In genomic region chr20:62346398-62347150, GRCh38 we compare ENCODE assay signal across 19 cellular contexts. TPM values are rescaled to one million over a fixed set of nuclear protein-coding genes. Genes with fewer than 3 reads are reported as not detected.
A peak's percentile ranks its signal among the peaks of the same experiment; 100 is the strongest.
DNase-seq lines count a peak whose midpoint lies in the region; ATAC-seq and TF ChIP-seq lines count a peak whose summit lies in the region.
"Had no signal": no experiment of that assay in that cellular context is flagged by ENCODE, and none has a peak within 500 bp of the region (broad histone marks: within the 10 kb centered on the region; RNA-seq: fewer than 3 reads in every experiment).

No MANE protein-coding gene starts in this region.

- peaks cover 14% of the 10 kb centered on the region for H3K36me3 Mint-ChIP-seq in stimulated activated effector memory CD8-positive, alpha-beta T cell treated with anti-CD3 and anti-CD28 coated beads, Interleukin-12 subunit alpha, Interleukin-12 subunit beta, amount 100 ng/mL, for 72 hours

- H3K9me3 ChIP-seq in left ventricle myocardium inferior (replicated peaks) (peaks cover 8% of the 10 kb centered on the region), right cardiac atrium (ENCODE audit: control insufficient read depth, low read length) (no peaks in the 10 kb centered on the region), esophagus muscularis mucosa (no peaks in the 10 kb centered on the region)

- TF ChIP-seq POLR2A in esophagus muscularis mucosa (IDR thresholded peaks at IDR 0.05; ENCODE audit: low read depth), result no peak

- peaks cover 5% of the 10 kb centered on the region for H3K4me1 ChIP-seq in left ventricle myocardium inferior
- H3K4me1 ChIP-seq in right cardiac atrium (ENCODE audit: control insufficient read depth, insufficient read depth, low read length), result no peaks in the 10 kb centered on the region
- peaks cover 0 to 7% (median 1%) of the 10 kb centered on the region in 4 donors for H3K4me1 ChIP-seq in esophagus muscularis mucosa

- ATAC-seq in Right ventricle myocardium superior (ENCODE audit: poor library complexity) (no peak), right cardiac atrium (peak; percentile 22 to 24)
- peak; percentile 42 for ATAC-seq in stimulated activated effector memory CD8-positive, alpha-beta T cell treated with anti-CD3 and anti-CD28 coated beads, Interleukin-12 subunit alpha, Interleukin-12 subunit beta, amount 100 ng/mL, for 72 hours
- ATAC-seq in activated CD4-positive, CD25-positive, alpha-beta regulatory T cell treated with anti-CD3 and anti-CD28 coated beads, Interleukin-2, amount 50 U/mL, for 24 hours, result no peak
- ATAC-seq: PC-3 had no signal

- peak; percentile 35 for DNase-seq in Right ventricle myocardium superior
- DNase-seq in left ventricle myocardium inferior, result no peak
- peak; percentile 74 for DNase-seq in NCI-H345 (lab: John Stamatoyannopoulos, UW)
- DNase-seq in right cardiac atrium, result peak; percentile 10 to 54 (median 34)
- no peak for DNase-seq in stimulated activated effector memory CD8-positive, alpha-beta T cell treated with anti-CD3 and anti-CD28 coated beads, Interleukin-12 subunit alpha, Interleukin-12 subunit beta, amount 100 ng/mL, for 72 hours (ENCODE audit: low spot score in 2 of 2)
- DNase-seq in esophagus muscularis mucosa (ENCODE audit: extremely low spot score), result no peak
- no peak for DNase-seq in NCI-H526 treated with DMSO at 0.1 percent for 48 hours (lab: John Stamatoyannopoulos, UW)
- DNase-seq: CD8-positive, alpha-beta memory T cell; DMS79 treated with DMSO at 0.1 percent for 48 hours; GM23248; Karpas-422; MG63; NCI-H1092; NCI-H146; NCI-H2227 treated with DMSO at 0.1 percent for 48 hours; NCI-H69; PC-3 had no signal

- TF ChIP-seq CTCF in left ventricle myocardium inferior (IDR thresholded peaks at IDR 0.05; ENCODE audit: borderline replicate concordance) (no peak), esophagus muscularis mucosa (IDR thresholded peaks at IDR 0.05) (no peak)

- no peak overlapping the region for H3K27ac Mint-ChIP-seq in stimulated activated effector memory CD8-positive, alpha-beta T cell treated with anti-CD3 and anti-CD28 coated beads, Interleukin-12 subunit alpha, Interleukin-12 subunit beta, amount 100 ng/mL, for 72 hours
- H3K27ac Mint-ChIP-seq: CD8-positive, alpha-beta memory T cell had no signal

- H3K4me3 Mint-ChIP-seq in stimulated activated effector memory CD8-positive, alpha-beta T cell treated with anti-CD3 and anti-CD28 coated beads, Interleukin-12 subunit alpha, Interleukin-12 subunit beta, amount 100 ng/mL, for 72 hours, result no peak overlapping the region
- H3K4me3 Mint-ChIP-seq: CD8-positive, alpha-beta memory T cell had no signal

- H3K4me3 ChIP-seq in left ventricle myocardium inferior, result no peak overlapping the region
- no peak overlapping the region for H3K4me3 ChIP-seq in right cardiac atrium (ENCODE audit: low read length)
- no peak overlapping the region for H3K4me3 ChIP-seq in esophagus muscularis mucosa
- H3K4me3 ChIP-seq: BLaER1, GM23248, MG63 had no signal

- H3K36me3 ChIP-seq in left ventricle myocardium inferior (peaks cover 80% of the 10 kb centered on the region), esophagus muscularis mucosa (peaks cover 28 to 91% (median 76%) of the 10 kb centered on the region in 4 donors)

- no peaks in the 10 kb centered on the region for H3K4me1 Mint-ChIP-seq in stimulated activated effector memory CD8-positive, alpha-beta T cell treated with anti-CD3 and anti-CD28 coated beads, Interleukin-12 subunit alpha, Interleukin-12 subunit beta, amount 100 ng/mL, for 72 hours

- peaks cover 4% of the 10 kb centered on the region for H3K9me3 Mint-ChIP-seq in stimulated activated effector memory CD8-positive, alpha-beta T cell treated with anti-CD3 and anti-CD28 coated beads, Interleukin-12 subunit alpha, Interleukin-12 subunit beta, amount 100 ng/mL, for 72 hours

- no peak for TF ChIP-seq EP300 in esophagus muscularis mucosa (IDR thresholded peaks at IDR 0.05)

- intact Hi-C loops in Right ventricle myocardium superior (cut with DNase I) (no loop called here), left ventricle myocardium inferior (cut with micrococcal nuclease) (no loop called here), right cardiac atrium (cut with DNase I) (loop anchor here in 1 of 4 donors (5.0 kb wide), 1 partner anchor 36 kb away; no protein-coding TSS in a partner anchor), esophagus muscularis mucosa (cut with DNase I) (no loop called here)

- 92% methylated on average over 34 of the region's 34 CpGs for WGBS in right cardiac atrium
- WGBS in esophagus muscularis mucosa, result 94% methylated on average over 18 of the region's 34 CpGs

- no peak overlapping the region for H3K27ac ChIP-seq in left ventricle myocardium inferior (replicated peaks)
- H3K27ac ChIP-seq in right cardiac atrium (ENCODE audit: low read length), result no peak overlapping the region
- no peak overlapping the region for H3K27ac ChIP-seq in esophagus muscularis mucosa (replicated peaks in 1 of 4)
- H3K27ac ChIP-seq: BLaER1, GM23248 had no signal

- no peaks in the 10 kb centered on the region for H3K27me3 ChIP-seq in left ventricle myocardium inferior (ENCODE audit: low read depth)
- H3K27me3 ChIP-seq in right cardiac atrium (ENCODE audit: control insufficient read depth, insufficient read depth), result no peaks in the 10 kb centered on the region
- H3K27me3 ChIP-seq in esophagus muscularis mucosa, result no peaks in the 10 kb centered on the region
- H3K27me3 ChIP-seq: BLaER1, MG63 had no signal

RNA-seq across cellular contexts. Expression of gene LAMA5, which starts 20.5 kb away (rescaled TPM):
- total RNA-seq in Right ventricle myocardium superior (79.6 TPM), left ventricle myocardium inferior (70.9 TPM), right cardiac atrium (10 to 100 TPM; 77.4 to 97.9 (median 86.8) TPM), esophagus muscularis mucosa (100 to 1,000 TPM in 3 of 4 donors, 10 to 100 TPM in 1; 70.1 to 257 (median 150) TPM)
- 93.7 TPM for polyA plus RNA-seq in right cardiac atrium
- polyA plus RNA-seq: CD8-positive, alpha-beta memory T cell had no signal

RNA-seq across cellular contexts. Expression of gene RPS21, which starts 40.3 kb away (rescaled TPM):
- 732 TPM for total RNA-seq in Right ventricle myocardium superior
- total RNA-seq in left ventricle myocardium inferior, result 661 TPM
- 100 to 1,000 TPM; 703 to 815 (median 736) TPM for total RNA-seq in right cardiac atrium
- polyA plus RNA-seq in right cardiac atrium, result 2,060 TPM
- total RNA-seq in esophagus muscularis mucosa, result 1,000 to 10,000 TPM in 2 of 4 donors, 100 to 1,000 TPM in 2; 581 to 2,787 (median 1,391) TPM

RNA-seq across cellular contexts. Expression of gene ADRM1, which starts 43.8 kb away (rescaled TPM):
- total RNA-seq in Right ventricle myocardium superior, result 68.5 TPM
- 70.5 TPM for total RNA-seq in left ventricle myocardium inferior
- 10 to 100 TPM; 65.0 to 80.9 (median 73.4) TPM for total RNA-seq in right cardiac atrium
- 87.5 TPM for polyA plus RNA-seq in right cardiac atrium
- total RNA-seq in esophagus muscularis mucosa, result 100 to 1,000 TPM; 127 to 184 (median 173) TPM

Comparison
In these comparisons a context has a peak if more than half of its experiments do, and no peak if none do; other contexts are left out.
1. ATAC-seq: peak in right cardiac atrium (2 of 2) and stimulated activated effector memory CD8-positive, alpha-beta T cell treated with anti-CD3 and anti-CD28 coated beads, Interleukin-12 subunit alpha, Interleukin-12 subunit beta, amount 100 ng/mL, for 72 hours (single experiment); none in Right ventricle myocardium superior (single experiment) and activated CD4-positive, CD25-positive, alpha-beta regulatory T cell treated with anti-CD3 and anti-CD28 coated beads, Interleukin-2, amount 50 U/mL, for 24 hours (0 of 2).
2. DNase-seq: peak in Right ventricle myocardium superior (single experiment), NCI-H345 (single experiment) and right cardiac atrium (3 of 3); none in left ventricle myocardium inferior (single experiment), stimulated activated effector memory CD8-positive, alpha-beta T cell treated with anti-CD3 and anti-CD28 coated beads, Interleukin-12 subunit alpha, Interleukin-12 subunit beta, amount 100 ng/mL, for 72 hours (0 of 2), esophagus muscularis mucosa (single experiment) and NCI-H526 treated with DMSO at 0.1 percent for 48 hours (single experiment).